ENCODE assay signal across 1 cellular context in the genomic region with DNA sequence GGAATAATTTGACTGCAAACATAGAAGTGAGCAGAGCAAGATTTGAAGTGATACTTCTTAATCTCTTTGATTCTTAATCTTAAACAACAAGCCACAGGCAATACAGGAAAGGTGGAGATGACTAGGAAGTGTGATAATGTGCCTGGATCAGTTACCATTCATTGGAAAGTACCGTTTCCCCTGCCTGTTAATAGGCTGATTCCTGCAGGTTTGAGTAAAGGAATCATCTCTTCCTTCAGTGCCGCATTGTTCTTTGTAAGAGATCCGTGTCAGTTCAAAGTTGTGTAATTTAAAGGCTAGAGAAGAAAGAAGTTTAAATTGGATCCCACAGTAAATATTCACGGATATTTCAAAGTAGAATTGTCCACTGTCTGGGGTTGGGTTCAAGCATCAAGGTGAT.
A peak's percentile ranks its signal among the peaks of the same experiment; 100 is the strongest.
TF ChIP-seq lines count a peak whose summit lies in the region.

No MANE protein-coding gene starts in this region.

TF ChIP-seq in endothelial cell of umbilical vein, 7 proteins besides CTCF, POLR2A, EP300 and RAD21:
- TF ChIP-seq POLR2AphosphoS5 (IDR thresholded peaks at IDR 0.05; ENCODE audit: insufficient read depth, low read depth, low read length), result peak; percentile 44
- TF ChIP-seq FOS (IDR thresholded peaks at IDR 0.05; ENCODE audit: borderline replicate concordance, insufficient read depth, low read length), result no peak
- peak; percentile 54 for TF ChIP-seq MYC (IDR thresholded peaks at IDR 0.05; ENCODE audit: low read depth, low read length)
- peak; percentile 86 for TF ChIP-seq GATA2 (IDR thresholded peaks at IDR 0.05; ENCODE audit: insufficient read depth, insufficient read length, low read depth, low read length)
- no peak for TF ChIP-seq EZH2 (IDR thresholded peaks at IDR 0.05; ENCODE audit: borderline replicate concordance, low read depth, low read length, severe bottlenecking)
- TF ChIP-seq JUN (IDR thresholded peaks at IDR 0.05; ENCODE audit: borderline replicate concordance, insufficient read depth, insufficient read length, low read depth), result no peak
- TF ChIP-seq, protein P1, sequence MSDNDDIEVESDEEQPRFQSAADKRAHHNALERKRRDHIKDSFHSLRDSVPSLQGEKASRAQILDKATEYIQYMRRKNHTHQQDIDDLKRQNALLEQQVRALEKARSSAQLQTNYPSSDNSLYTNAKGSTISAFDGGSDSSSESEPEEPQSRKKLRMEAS (IDR thresholded peaks at IDR 0.05; ENCODE audit: insufficient read depth, insufficient read length), result no peak
